In the genomic region with DNA sequence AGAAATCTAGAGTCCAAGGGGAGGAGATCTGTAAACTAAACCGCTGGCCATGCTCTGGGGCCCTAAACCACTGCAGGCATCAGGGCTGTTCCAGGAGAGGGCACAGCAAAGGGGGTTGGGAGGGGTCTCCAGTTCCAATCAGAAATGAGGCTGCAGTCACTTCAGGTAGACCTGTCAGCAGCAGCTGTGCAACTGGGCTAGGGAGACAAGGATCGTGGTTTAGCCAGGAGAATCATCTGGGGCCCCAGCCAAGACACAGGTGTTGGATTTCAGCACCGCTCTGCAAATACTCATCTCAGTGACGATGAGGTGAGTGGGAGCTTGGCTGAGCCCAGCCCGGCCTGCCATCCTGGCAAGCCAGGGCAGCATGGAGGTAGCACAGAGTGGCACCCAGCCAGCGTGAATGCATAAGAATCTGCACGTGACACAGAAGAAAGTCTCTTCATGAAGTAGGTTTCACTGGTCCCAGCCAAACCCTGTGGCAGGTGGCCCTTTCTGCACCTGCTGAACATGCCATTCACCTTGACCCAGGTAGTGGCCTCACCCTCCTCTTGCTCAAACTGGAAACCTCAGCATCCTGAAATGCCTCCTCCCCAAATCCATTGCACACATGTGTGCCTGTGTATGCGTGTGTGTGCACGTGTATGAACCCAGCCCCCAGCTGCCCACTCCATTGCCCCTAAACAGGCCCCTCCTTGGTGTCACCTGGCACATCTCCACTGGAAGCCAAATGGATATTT, we compare ENCODE assay signal across 9 cellular contexts. TPM values are rescaled to one million over a fixed set of nuclear protein-coding genes. Genes with fewer than 3 reads are reported as not detected.
DNase-seq lines count a peak whose midpoint lies in the region; ATAC-seq and TF ChIP-seq lines count a peak whose summit lies in the region.
"Had no signal": no experiment of that assay in that cellular context is flagged by ENCODE, and none has a peak within 500 bp of the region (broad histone marks: within the 10 kb centered on the region; RNA-seq: fewer than 3 reads in every experiment).

No MANE protein-coding gene starts in this region.

- H3K36me3 Mint-ChIP-seq in activated naive CD4-positive, alpha-beta T cell treated with anti-CD3 and anti-CD28 coated beads, Interleukin-2, amount 10 ng/mL, durations not matched to agents 7 days and 5 days = no peaks in the 10 kb centered on the region

- ATAC-seq in right lobe of liver (no peak), HG02571 (IDR thresholded peaks at IDR 0.05; ENCODE audit: unreplicated experiment) (no peak), HG02840 (IDR thresholded peaks at IDR 0.05; ENCODE audit: low FRiP score, unreplicated experiment) (no peak), HG02885 (IDR thresholded peaks at IDR 0.05; ENCODE audit: poor library complexity, unreplicated experiment) (no peak)

- H3K4me3 Mint-ChIP-seq in activated naive CD4-positive, alpha-beta T cell treated with anti-CD3 and anti-CD28 coated beads, Interleukin-2, amount 10 ng/mL, durations not matched to agents 7 days and 5 days = no peak overlapping the region

- H3K4me1 ChIP-seq in right lobe of liver (no peaks in the 10 kb centered on the region), thyroid gland (peaks cover 0 to 7% of the 10 kb centered on the region in 2 donors)

- H3K27ac Mint-ChIP-seq in activated naive CD4-positive, alpha-beta T cell treated with anti-CD3 and anti-CD28 coated beads, Interleukin-2, amount 10 ng/mL, durations not matched to agents 7 days and 5 days = no peak overlapping the region

- intact Hi-C loops in right lobe of liver (cut with DNase I) = no loop called here
- intact Hi-C loops in thyroid gland (cut with DNase I) = no loop called here

- DNase-seq in activated naive CD4-positive, alpha-beta T cell treated with Interleukin-2 at 50 U/mL for 16 hours = peak; percentile 2
- DNase-seq in activated naive CD4-positive, alpha-beta T cell (lab: John Stamatoyannopoulos, UW) = no peak
- DNase-seq in activated naive CD4-positive, alpha-beta T cell treated with anti-CD3 and anti-CD28 coated beads, Interleukin-2, amount 10 ng/mL, durations not matched to agents 7 days and 5 days = peak; percentile 19
- DNase-seq in right lobe of liver = peak; percentile 22 to 64 (median 56)
- DNase-seq in thyroid gland = peak; percentile 62 to 72
- DNase-seq: central memory CD4-positive, alpha-beta T cell had no signal

- H3K9me3 ChIP-seq in right lobe of liver (no peaks in the 10 kb centered on the region), thyroid gland (no peaks in the 10 kb centered on the region)

- CTCF ChIA-PET in activated naive CD4-positive, alpha-beta T cell treated with anti-CD3 and anti-CD28 coated beads, Interleukin-2, amount 10 ng/mL, durations not matched to agents 7 days and 5 days (lab: Charles Lee) = no interaction called here

- peaks cover 41% of the 10 kb centered on the region for H3K27me3 Mint-ChIP-seq in activated naive CD4-positive, alpha-beta T cell treated with anti-CD3 and anti-CD28 coated beads, Interleukin-2, amount 10 ng/mL, durations not matched to agents 7 days and 5 days

- H3K4me3 ChIP-seq in right lobe of liver (no peak overlapping the region), thyroid gland (replicated peaks in 1 of 3) (no peak overlapping the region)

- TF ChIP-seq POLR2A in right lobe of liver (IDR thresholded peaks at IDR 0.05) = no peak
- TF ChIP-seq POLR2A in thyroid gland (IDR thresholded peaks at IDR 0.05) = no peak

- H3K27ac ChIP-seq in right lobe of liver (no peak overlapping the region), thyroid gland (no peak overlapping the region)

- H3K9me3 Mint-ChIP-seq in activated naive CD4-positive, alpha-beta T cell treated with anti-CD3 and anti-CD28 coated beads, Interleukin-2, amount 10 ng/mL, durations not matched to agents 7 days and 5 days = no peaks in the 10 kb centered on the region

- 66% methylated on average over 7 of the region's 9 CpGs for WGBS in right lobe of liver (ENCODE audit: insufficient coverage, low coverage, low lambda C conversion rate, missing lambda C conversion rate)
- WGBS in thyroid gland, 2 donors = 53 to 56% methylated on average over 9 of the region's 9 CpGs

- H3K27me3 ChIP-seq in right lobe of liver (no peaks in the 10 kb centered on the region), thyroid gland (no peaks in the 10 kb centered on the region)

- TF ChIP-seq CTCF in right lobe of liver (IDR thresholded peaks at IDR 0.05) = no peak
- TF ChIP-seq CTCF in thyroid gland (IDR thresholded peaks at IDR 0.05) = no peak

- H3K4me1 Mint-ChIP-seq in activated naive CD4-positive, alpha-beta T cell treated with anti-CD3 and anti-CD28 coated beads, Interleukin-2, amount 10 ng/mL, durations not matched to agents 7 days and 5 days = no peaks in the 10 kb centered on the region

- no peaks in the 10 kb centered on the region for H3K36me3 ChIP-seq in right lobe of liver
- no peaks in the 10 kb centered on the region for H3K36me3 ChIP-seq in thyroid gland

RNA-seq across cellular contexts. Expression of a gene that starts 9.7 kb away (rescaled TPM):
- total RNA-seq in right lobe of liver (under 1 TPM; 0.19 to 0.84 (median 0.32) TPM), thyroid gland (10 to 100 TPM in 2 of 4 donors, 1 to 10 TPM in 2; 9.1 to 14.7 (median 10.6) TPM)

RNA-seq across cellular contexts. Expression of a gene that starts 32.2 kb away (rescaled TPM):
- total RNA-seq in right lobe of liver = 1 to 10 TPM in 2 of 6 experiments, under 1 TPM in 4; 0.43 to 1.3 (median 0.82) TPM
- total RNA-seq in thyroid gland = 1 to 10 TPM; 1.9 to 5.0 (median 3.1) TPM

Comparison
In these comparisons a context has a peak if more than half of its experiments do, and no peak if none do; other contexts are left out.
1. DNase-seq: peak in activated naive CD4-positive, alpha-beta T cell treated with Interleukin-2 at 50 U/mL for 16 hours (single experiment), activated naive CD4-positive, alpha-beta T cell treated with anti-CD3 and anti-CD28 coated beads, Interleukin-2, amount 10 ng/mL, durations not matched to agents 7 days and 5 days (single experiment), right lobe of liver (3 of 3) and thyroid gland (2 of 2); none in activated naive CD4-positive, alpha-beta T cell (0 of 4).
2. RNA of a gene that starts 9.7 kb away (total RNA-seq): 9.1 to 14.7 TPM in thyroid gland; 0.19 to 0.84 TPM in right lobe of liver; every median in the first group is over 4 times any median in the second.